ENCODE assay signal across 8 cellular contexts in genomic region chr22:46052801-46053562, GRCh38.
A peak's percentile ranks its signal among the peaks of the same experiment; 100 is the strongest.
DNase-seq lines count a peak whose midpoint lies in the region; ATAC-seq and TF ChIP-seq lines count a peak whose summit lies in the region.

No MANE protein-coding gene starts in this region.

- no peaks in the 10 kb centered on the region for H3K9me3 Mint-ChIP-seq in CD4-positive, alpha-beta T cell
- H3K9me3 Mint-ChIP-seq in activated T-cell treated with anti-CD3 and anti-CD28 coated beads, Interleukin-2, amount 50 U/mL, for 24 hours: no peaks in the 10 kb centered on the region

- intact Hi-C loops in CD4-positive, alpha-beta T cell (cut with DNase I, micrococcal nuclease): loop anchor here in 1 of 2 experiments (5.0 to 10.0 kb wide), 3 partner anchors 64 to 808 kb away; partner anchors contain the start of gene KIAA0930
- intact Hi-C loops in posterior cingulate gyrus (cut with DNase I): no loop called here

- CTCF ChIA-PET in CD4-positive, alpha-beta T cell (lab: Charles Lee): interaction anchor here (1.1 to 4.0 kb wide), 5 partner anchors 12 to 47 kb away, joined by 3 to 12 read pairs (median 6); no protein-coding TSS in a partner anchor

- H3K27me3 ChIP-seq in CD4-positive, alpha-beta T cell (ENCODE audit: control insufficient read depth, insufficient read depth, low read length): no peaks in the 10 kb centered on the region

- peak overlapping the region; percentile 85 for H3K27ac ChIP-seq in CD4-positive, alpha-beta T cell (ENCODE audit: low read depth, low read length)
- H3K27ac ChIP-seq in KOPT-K1 (ENCODE audit: low read depth, low read length, poor library complexity, severe bottlenecking): peak overlapping the region; percentile 87

- peaks cover 55% of the 10 kb centered on the region for H3K4me1 Mint-ChIP-seq in CD4-positive, alpha-beta T cell (ENCODE audit: low read depth)
- H3K4me1 Mint-ChIP-seq in activated T-cell treated with anti-CD3 and anti-CD28 coated beads, Interleukin-2, amount 50 U/mL, for 24 hours (ENCODE audit: low read depth): peaks cover 50% of the 10 kb centered on the region

- TF ChIP-seq CTCF in CD4-positive, alpha-beta T cell (IDR thresholded peaks at IDR 0.05): no peak
- TF ChIP-seq CTCF in fibroblast of villous mesenchyme (IDR thresholded peaks at IDR 0.05; ENCODE audit: insufficient read depth, low read depth, low read length) (no peak), GM13976 (IDR thresholded peaks at IDR 0.05; ENCODE audit: borderline replicate concordance, control extremely low read depth, extremely low read depth, insufficient read depth, missing control alignments) (no peak)

- peak overlapping the region; percentile 98 for H3K27ac Mint-ChIP-seq in CD4-positive, alpha-beta T cell
- H3K27ac Mint-ChIP-seq in activated T-cell treated with anti-CD3 and anti-CD28 coated beads, Interleukin-2, amount 50 U/mL, for 24 hours: peak overlapping the region; percentile 96

- peak in 1 of 10 experiments; percentile 35 for DNase-seq in CD4-positive, alpha-beta T cell
- peak; percentile 64 for DNase-seq in activated T-cell treated with anti-CD3 and anti-CD28 coated beads, Interleukin-2, amount 50 U/mL, for 24 hours
- peak; percentile 59 for DNase-seq in fibroblast of villous mesenchyme (ENCODE audit: low read depth)
- peak in 9 of 10 donors; percentile 36 to 91 (median 62) for DNase-seq in posterior cingulate gyrus
- no peak for DNase-seq in cortex of kidney (lab: John Stamatoyannopoulos, UW)
- no peak for DNase-seq in GM13976 (ENCODE audit: low spot score)

- no peaks in the 10 kb centered on the region for H3K9me3 ChIP-seq in CD4-positive, alpha-beta T cell (ENCODE audit: control insufficient read depth, low read length)
- no peaks in the 10 kb centered on the region for H3K9me3 ChIP-seq in KOPT-K1 (ENCODE audit: insufficient read depth, low read length, poor library complexity, severe bottlenecking)

- POLR2A ChIA-PET in CD4-positive, alpha-beta T cell (lab: Charles Lee): interaction anchor here (1.0 to 5.7 kb wide), 9 partner anchors 8 to 381 kb away, joined by 3 to 102 read pairs (median 5); partner anchors contain the start of genes ATXN10 and GTSE1

- H3K36me3 Mint-ChIP-seq in CD4-positive, alpha-beta T cell (ENCODE audit: low read depth): peaks cover 5% of the 10 kb centered on the region
- H3K36me3 Mint-ChIP-seq in activated T-cell treated with anti-CD3 and anti-CD28 coated beads, Interleukin-2, amount 50 U/mL, for 24 hours (ENCODE audit: low read depth): peaks cover 7% of the 10 kb centered on the region

- no peak for ATAC-seq in CD4-positive, alpha-beta T cell (ENCODE audit: poor library complexity)
- no peak for ATAC-seq in HG02981 (IDR thresholded peaks at IDR 0.05; ENCODE audit: unreplicated experiment)

- no peaks in the 10 kb centered on the region for H3K36me3 ChIP-seq in KOPT-K1 (ENCODE audit: insufficient read depth, low read length)

- H3K4me3 ChIP-seq in fibroblast of villous mesenchyme (ENCODE audit: low read depth, low read length): peak overlapping the region; percentile 64

- H3K27me3 Mint-ChIP-seq in CD4-positive, alpha-beta T cell: no peaks in the 10 kb centered on the region
- H3K27me3 Mint-ChIP-seq in activated T-cell treated with anti-CD3 and anti-CD28 coated beads, Interleukin-2, amount 50 U/mL, for 24 hours: no peaks in the 10 kb centered on the region

- in situ Hi-C loops in GM13976 (cut with MboI; ENCODE audit: low sequenced_read_pairs, unreplicated experiment): no loop called here

- peak overlapping the region; percentile 95 for H3K4me3 Mint-ChIP-seq in CD4-positive, alpha-beta T cell
- H3K4me3 Mint-ChIP-seq in activated T-cell treated with anti-CD3 and anti-CD28 coated beads, Interleukin-2, amount 50 U/mL, for 24 hours: peak overlapping the region; percentile 86

Comparison
In these comparisons a context has a peak if more than half of its experiments do, and no peak if none do; other contexts are left out.
1. DNase-seq: peak in activated T-cell treated with anti-CD3 and anti-CD28 coated beads, Interleukin-2, amount 50 U/mL, for 24 hours (single experiment), fibroblast of villous mesenchyme (single experiment) and posterior cingulate gyrus (9 of 10); none in cortex of kidney (single experiment) and GM13976 (single experiment).